ENCODE assay signal across 16 cellular contexts in the genomic region with DNA sequence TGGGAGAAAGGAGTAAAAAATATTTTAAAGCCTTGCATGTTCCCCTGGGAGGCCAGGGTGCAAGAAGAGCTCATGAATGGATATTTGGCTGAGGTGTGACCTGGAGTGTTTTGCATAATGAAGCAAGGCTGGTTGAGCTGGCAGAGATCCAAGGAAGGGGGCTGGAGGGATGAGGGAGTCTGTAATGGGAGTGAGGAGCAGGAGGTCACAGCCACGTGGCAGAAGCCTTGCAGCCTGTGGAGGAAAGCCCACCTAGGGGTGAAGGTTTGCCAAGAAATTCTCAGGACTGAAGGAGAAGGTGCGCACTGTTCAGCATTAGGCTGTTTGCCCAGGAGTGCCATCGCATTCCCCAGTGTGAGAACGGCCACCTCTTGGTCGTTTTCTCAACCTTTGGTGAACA. TPM values are rescaled to one million over a fixed set of nuclear protein-coding genes. Genes with fewer than 3 reads are reported as not detected.
"Had no signal": no experiment of that assay in that cellular context is flagged by ENCODE, and none has a peak within 500 bp of the region (broad histone marks: within the 10 kb centered on the region; RNA-seq: fewer than 3 reads in every experiment).

No MANE protein-coding gene starts in this region.

- H3K36me3 ChIP-seq: brain microvascular endothelial cell, gastrocnemius medialis, left lung, prostate gland, sigmoid colon had no signal

- H3K27ac ChIP-seq: brain microvascular endothelial cell, gastrocnemius medialis, left lung, prostate gland, sigmoid colon, VCaP had no signal

- H3K4me3 ChIP-seq: gastrocnemius medialis, left lung, prostate gland, sigmoid colon had no signal

- H3K9me3 ChIP-seq: gastrocnemius medialis, left lung, prostate gland, sigmoid colon had no signal

- ATAC-seq: gastrocnemius medialis; left lung; natural killer cell; stimulated activated naive B cell treated with anti-CD40 and anti-IgM and Interleukin-4, amounts not matched to agents 10 μg/mL and 1 μg/mL and 100 μg/mL, for 72 hours had no signal

- H3K4me1 ChIP-seq: gastrocnemius medialis, left lung, prostate gland, sigmoid colon had no signal

- H3K27me3 ChIP-seq: brain microvascular endothelial cell, gastrocnemius medialis, left lung, sigmoid colon had no signal

- DNase-seq: activated CD4-positive, alpha-beta memory T cell treated with anti-CD3 and anti-CD28 coated beads, Interleukin-2, amount 10 ng/mL, durations not matched to agents 7 days and 5 days; activated gamma-delta T cell; activated T-cell treated with anti-CD3 and anti-CD28 coated beads, Interleukin-2, amount 50 U/mL, for 48 hours; amygdala; brain microvascular endothelial cell; effector memory CD4-positive, alpha-beta T cell; gastrocnemius medialis; islet precursor cell; left lung; natural killer cell; sigmoid colon; stimulated activated CD4-positive, alpha-beta T cell treated with anti-CD3 and anti-CD28 coated beads, Interleukin-2, amount 100 ng/mL, for 24 hours; stimulated activated naive B cell treated with anti-CD40 and anti-IgM and Interleukin-4, amounts not matched to agents 10 μg/mL and 1 μg/mL and 100 μg/mL, for 72 hours; substantia nigra had no signal

RNA-seq across cellular contexts. Expression of a gene that starts 40.3 kb away (rescaled TPM):
- total RNA-seq: activated CD4-positive, alpha-beta memory T cell treated with anti-CD3 and anti-CD28 coated beads, Interleukin-2, amount 10 ng/mL, durations not matched to agents 7 days and 5 days; natural killer cell had no signal
